11 cellular contexts compared by ENCODE assay signal in the genomic region with DNA sequence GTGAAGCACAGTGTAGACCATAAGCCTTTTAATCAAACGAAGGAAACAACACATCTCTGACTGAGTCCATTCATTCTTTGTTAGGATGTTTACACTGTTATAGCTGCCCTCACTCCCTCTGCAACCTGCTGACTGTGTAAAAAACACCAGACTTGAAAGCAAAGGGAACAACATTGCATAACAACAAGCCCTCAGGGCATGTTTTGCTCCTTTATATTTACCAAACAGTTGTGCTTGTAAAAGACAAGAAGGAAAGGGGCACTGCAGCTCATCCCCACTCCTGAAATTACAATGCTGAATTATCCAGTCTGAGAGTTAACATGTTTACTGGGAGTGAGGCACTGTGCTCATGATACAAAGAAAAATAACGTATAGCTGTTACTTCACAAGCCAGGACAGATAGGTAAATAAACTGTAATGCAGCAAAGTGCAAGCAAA. TPM values are rescaled to one million over a fixed set of nuclear protein-coding genes. Genes with fewer than 3 reads are reported as not detected.
DNase-seq lines count a peak whose midpoint lies in the region; ATAC-seq and TF ChIP-seq lines count a peak whose summit lies in the region.
"Had no signal": no experiment of that assay in that cellular context is flagged by ENCODE, and none has a peak within 500 bp of the region (broad histone marks: within the 10 kb centered on the region; RNA-seq: fewer than 3 reads in every experiment).

No MANE protein-coding gene starts in this region.

- H3K36me3 ChIP-seq in IMR-90 (ENCODE audit: control insufficient read depth, insufficient read depth, low read length): no peaks in the 10 kb centered on the region
- no peaks in the 10 kb centered on the region for H3K36me3 ChIP-seq in RWPE2 (ENCODE audit: low read depth)
- H3K36me3 ChIP-seq in iPS-20b (ENCODE audit: insufficient read depth, low read depth, low read length): no peaks in the 10 kb centered on the region

- no peak overlapping the region for H3K18ac ChIP-seq in IMR-90 (ENCODE audit: low read depth, low read length)

- H3K4me3 ChIP-seq in IMR-90 (ENCODE audit: insufficient read depth, low read depth, low read length) (no peak overlapping the region), RWPE2 (ENCODE audit: severe bottlenecking) (no peak overlapping the region), iPS-20b (ENCODE audit: low read length) (peak overlapping the region; percentile 16)

- H3K27ac ChIP-seq in IMR-90 (ENCODE audit: insufficient read depth, low read length) (no peak overlapping the region), RWPE2 (ENCODE audit: poor library complexity, severe bottlenecking) (no peak overlapping the region), iPS-20b (ENCODE audit: low read length) (no peak overlapping the region)

- no peak for TF ChIP-seq POLR2A in IMR-90 (IDR thresholded peaks at IDR 0.05; ENCODE audit: low read depth, low read length)

- H3K27me3 ChIP-seq in IMR-90 (ENCODE audit: control insufficient read depth, insufficient read depth, low read length) (no peaks in the 10 kb centered on the region), RWPE2 (ENCODE audit: insufficient read depth, poor library complexity, severe bottlenecking) (no peaks in the 10 kb centered on the region), iPS-20b (ENCODE audit: insufficient read depth, low read length) (no peaks in the 10 kb centered on the region)

- no peak overlapping the region for H3K9ac ChIP-seq in IMR-90 (ENCODE audit: low read depth, low read length)
- peak overlapping the region; percentile 39; the same call in 1 of the 2 replicates for H3K9ac ChIP-seq in iPS-20b (ENCODE audit: low read depth, low read length)

- H2BK20ac ChIP-seq in IMR-90 (ENCODE audit: low read depth, low read length): no peak overlapping the region

- H3K56ac ChIP-seq in IMR-90 (ENCODE audit: extremely low read depth, insufficient read depth, low read length): no peak overlapping the region

- ATAC-seq in IMR-90 (ENCODE audit: low read depth): peak; percentile 40; the same call in 1 of the 2 replicates
- peak; percentile 33; the same call in 1 of the 3 replicates for ATAC-seq in RWPE2 (ENCODE audit: low read depth)
- ATAC-seq in GM19452 (IDR thresholded peaks at IDR 0.05; ENCODE audit: unreplicated experiment): no peak
- no peak for ATAC-seq in HG02798 (IDR thresholded peaks at IDR 0.05; ENCODE audit: poor library complexity, unreplicated experiment)

- no peak overlapping the region for H3K4ac ChIP-seq in IMR-90 (ENCODE audit: low read depth, low read length)

- no peak overlapping the region for H2AFZ ChIP-seq in IMR-90 (replicated peaks; ENCODE audit: low read length, poor library complexity)

- no peaks in the 10 kb centered on the region; the same call in 1 of the 2 replicates for H3K9me1 ChIP-seq in IMR-90 (ENCODE audit: insufficient read depth, low read length)

- no peak overlapping the region for H4K8ac ChIP-seq in IMR-90 (ENCODE audit: low read depth in 2 of 2, low read length in 2 of 2)

- 0 out of 2 replicates have a peak, but pooled peaks cover 8% of the 10 kb centered on the region for H4K20me1 ChIP-seq in IMR-90 (ENCODE audit: insufficient read depth, low read length)

- H2BK5ac ChIP-seq in IMR-90 (ENCODE audit: low read depth, low read length, poor library complexity, severe bottlenecking): no peak overlapping the region

- H2AK5ac ChIP-seq in IMR-90 (ENCODE audit: low read depth, low read length): no peak overlapping the region

- H2AK9ac ChIP-seq in IMR-90 (replicated peaks; ENCODE audit: low read depth, low read length, poor library complexity): no peak overlapping the region

- H3K4me1 ChIP-seq in IMR-90 (ENCODE audit: control insufficient read depth, insufficient read depth, low read length): no peaks in the 10 kb centered on the region; the same call in 1 of the 2 replicates
- peaks cover 3% of the 10 kb centered on the region for H3K4me1 ChIP-seq in RWPE2 (ENCODE audit: insufficient read depth, poor library complexity, severe bottlenecking)
- H3K4me1 ChIP-seq in iPS-20b (ENCODE audit: insufficient read depth, low read length): peaks cover 23% of the 10 kb centered on the region; the same call in 1 of the 2 replicates

- dilution Hi-C loops in IMR-90 (cut with HindIII; ENCODE audit: low sequenced_read_pairs, unreplicated experiment): no loop called here

- TF ChIP-seq CTCF in IMR-90 (conservative IDR thresholded peaks at IDR 0.05; ENCODE audit: low read depth, low read length): no peak
- TF ChIP-seq CTCF in RWPE2 (IDR thresholded peaks at IDR 0.05; ENCODE audit: poor library complexity, severe bottlenecking): no peak

- H2BK15ac ChIP-seq in IMR-90 (ENCODE audit: low read depth, low read length): no peak overlapping the region

- H4K91ac ChIP-seq in IMR-90 (ENCODE audit: insufficient read depth, low read depth, low read length): no peak overlapping the region

- no peak overlapping the region for H3K4me2 ChIP-seq in IMR-90 (ENCODE audit: low read depth, low read length)

- H3K14ac ChIP-seq in IMR-90 (replicated peaks; ENCODE audit: low read depth, low read length): no peak overlapping the region

- no CpG with 5 or more reads among the region's 2 CpGs for WGBS in IMR-90 (ENCODE audit: extremely low coverage in 2 of 2, insufficient read length in 1 of 2), 2 experiments

- H3K23ac ChIP-seq in IMR-90 (ENCODE audit: low read depth, low read length): no peak overlapping the region

- intact Hi-C loops in IMR-90 (cut with micrococcal nuclease): no loop called here

- H4K5ac ChIP-seq in IMR-90 (ENCODE audit: low read depth, low read length): no peak overlapping the region

- TF ChIP-seq RAD21 in IMR-90 (IDR thresholded peaks at IDR 0.05; ENCODE audit: low read length): no peak

- peak; percentile 81 for DNase-seq in Ammon's horn (ENCODE audit: low spot score)
- no peak for DNase-seq in IMR-90
- DNase-seq in RWPE2 (ENCODE audit: low spot score): no peak
- no peak for DNase-seq in stimulated activated CD4-positive, alpha-beta T cell treated with anti-CD3 and anti-CD28 coated beads, Interleukin-4, amount 100 ng/mL, for 24 hours
- DNase-seq in NCI-H2107 treated with DMSO at 0.1 percent for 48 hours (lab: John Stamatoyannopoulos, UW; ENCODE audit: unreplicated experiment): no peak
- DNase-seq: activated CD4-positive, alpha-beta T cell treated with anti-CD3 and anti-CD28 coated beads for 1 hour; AML-193; naive B cell had no signal

- in situ Hi-C loops in IMR-90 (cut with MboI; ENCODE audit: low sequenced_read_pairs): no loop called here

- peaks cover 4 to 13% of the 10 kb centered on the region in 2 experiments; a peak in 1 of 4 replicates for H3K79me1 ChIP-seq in IMR-90 (ENCODE audit: low read depth in 1 of 2, low read length in 2 of 2)

- BruUV-seq in IMR-90 (replicated peaks; lab: Mats Ljungman, UMichigan): no TSS peak

- CTCF ChIA-PET in IMR-90 (lab: Yijun Ruan, JAX): no interaction called here

- POLR2A ChIA-PET in IMR-90 (lab: Charles Lee; ENCODE audit: unreplicated experiment): no interaction called here

- H3K9me3 ChIP-seq in IMR-90 (ENCODE audit: control insufficient read depth, insufficient read depth, low read length) (no peaks in the 10 kb centered on the region), RWPE2 (ENCODE audit: severe bottlenecking) (no peaks in the 10 kb centered on the region), iPS-20b (ENCODE audit: insufficient read depth, low read depth, low read length) (no peaks in the 10 kb centered on the region)

- no peak overlapping the region for H2BK120ac ChIP-seq in IMR-90 (ENCODE audit: low read depth, low read length)

TF ChIP-seq in IMR-90, 13 proteins besides CTCF, POLR2A, EP300 and RAD21:
- TF ChIP-seq, protein P1, sequence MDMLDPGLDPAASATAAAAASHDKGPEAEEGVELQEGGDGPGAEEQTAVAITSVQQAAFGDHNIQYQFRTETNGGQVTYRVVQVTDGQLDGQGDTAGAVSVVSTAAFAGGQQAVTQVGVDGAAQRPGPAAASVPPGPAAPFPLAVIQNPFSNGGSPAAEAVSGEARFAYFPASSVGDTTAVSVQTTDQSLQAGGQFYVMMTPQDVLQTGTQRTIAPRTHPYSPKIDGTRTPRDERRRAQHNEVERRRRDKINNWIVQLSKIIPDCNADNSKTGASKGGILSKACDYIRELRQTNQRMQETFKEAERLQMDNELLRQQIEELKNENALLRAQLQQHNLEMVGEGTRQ (IDR thresholded peaks at IDR 0.05; ENCODE audit: low read depth, low read length): no peak
- no peak for TF ChIP-seq RCOR1 (IDR thresholded peaks at IDR 0.05; ENCODE audit: insufficient replicate concordance, low read length)
- peak; percentile 43; the same call in 1 of the 2 replicates for TF ChIP-seq MAFK (IDR thresholded peaks at IDR 0.05; ENCODE audit: low read depth, low read length)
TF ChIP-seq in IMR-90: peak in this region for 1.

RNA-seq across cellular contexts. Expression of a gene that starts 46.4 kb away (rescaled TPM):
- total RNA-seq in IMR-90 (2012; rRNA removed): 14.4 and 25.6 TPM in 2 replicates
- 4.6 and 7.2 TPM in 2 replicates for polyA plus RNA-seq in IMR-90 (2012; rRNA removed)
- polyA plus RNA-seq in IMR-90 (2012; cell fraction: cytosol; rRNA removed): 1.9 and 2.1 TPM in 2 replicates
- 2.1 and 7.3 TPM in 2 replicates for polyA plus RNA-seq in IMR-90 (2012; cell fraction: nucleus; rRNA removed; ENCODE audit: low replicate concordance)

Comparison
In these comparisons a context has a peak if more than half of its experiments do, and no peak if none do; other contexts are left out.
1. ATAC-seq: peak in IMR-90 (single experiment) and RWPE2 (single experiment); none in GM19452 (single experiment) and HG02798 (single experiment).